In genomic region chr13:114146629-114147028, GRCh38 we compare ENCODE assay signal across 8 cellular contexts.
DNase-seq lines count a peak whose midpoint lies in the region; ATAC-seq and TF ChIP-seq lines count a peak whose summit lies in the region.

No MANE protein-coding gene starts in this region.

- H3K4me1 ChIP-seq in DND-41 (ENCODE audit: insufficient read depth, low read length) (peaks cover 78% of the 10 kb centered on the region), RWPE2 (ENCODE audit: insufficient read depth, poor library complexity, severe bottlenecking) (peaks cover 5% of the 10 kb centered on the region)

- no peak for DNase-seq in DND-41
- peak; percentile 43 for DNase-seq in RWPE2 (ENCODE audit: low spot score)
- no peak for DNase-seq in fibroblast of pulmonary artery (ENCODE audit: low read depth)
- DNase-seq in NCI-H1694 treated with DMSO at 0.1 percent for 48 hours (lab: John Stamatoyannopoulos, UW), result no peak

- ATAC-seq in DND-41 (ENCODE audit: insufficient read depth, low read depth), result no peak
- no peak for ATAC-seq in RWPE2 (ENCODE audit: low read depth)
- no peak for ATAC-seq in HG03139 (IDR thresholded peaks at IDR 0.05; ENCODE audit: unreplicated experiment)
- no peak for ATAC-seq in HG02610 (IDR thresholded peaks at IDR 0.05; ENCODE audit: unreplicated experiment)
- no peak for ATAC-seq in HG02884 (IDR thresholded peaks at IDR 0.05; ENCODE audit: unreplicated experiment)

- H3K36me3 ChIP-seq in DND-41 (ENCODE audit: insufficient read depth, low read length) (no peaks in the 10 kb centered on the region), RWPE2 (ENCODE audit: low read depth) (no peaks in the 10 kb centered on the region)

- no peaks in the 10 kb centered on the region for H3K9me3 ChIP-seq in DND-41 (ENCODE audit: insufficient read depth, low read length, severe bottlenecking)
- H3K9me3 ChIP-seq in RWPE2 (ENCODE audit: severe bottlenecking), result no peaks in the 10 kb centered on the region

- no peak overlapping the region for H3K9ac ChIP-seq in DND-41 (ENCODE audit: low read depth, low read length)

- TF ChIP-seq CTCF in 22Rv1 (IDR thresholded peaks at IDR 0.05) (peak; percentile 28), DND-41 (IDR thresholded peaks at IDR 0.05; ENCODE audit: borderline replicate concordance, extremely low read depth, low read length, poor library complexity, severe bottlenecking) (peak; percentile 38), RWPE2 (IDR thresholded peaks at IDR 0.05; ENCODE audit: poor library complexity, severe bottlenecking) (no peak), fibroblast of pulmonary artery (IDR thresholded peaks at IDR 0.05; ENCODE audit: low read length, missing control alignments) (peak; percentile 41)

- no peaks in the 10 kb centered on the region for H3K79me2 ChIP-seq in DND-41 (ENCODE audit: insufficient read depth, low read length)

- no peak overlapping the region for H3K4me2 ChIP-seq in DND-41 (ENCODE audit: insufficient read depth, low read length)

- H3K4me3 ChIP-seq in DND-41 (ENCODE audit: low read depth in 1 of 2, low read length in 2 of 2), result no peak overlapping the region
- H3K4me3 ChIP-seq in RWPE2 (ENCODE audit: severe bottlenecking), result no peak overlapping the region
- no peak overlapping the region for H3K4me3 ChIP-seq in fibroblast of pulmonary artery (replicated peaks; ENCODE audit: low read depth, low read length)

- no peaks in the 10 kb centered on the region; the same call in 1 of the 2 replicates for H4K20me1 ChIP-seq in DND-41 (ENCODE audit: insufficient read depth, low read length)

- H3K27ac ChIP-seq in 22Rv1 (no peak overlapping the region), DND-41 (ENCODE audit: low read length) (no peak overlapping the region), RWPE2 (ENCODE audit: poor library complexity, severe bottlenecking) (no peak overlapping the region)

- H3K27me3 ChIP-seq in DND-41 (ENCODE audit: insufficient read depth, low read length, poor library complexity) (no peaks in the 10 kb centered on the region), RWPE2 (ENCODE audit: insufficient read depth, poor library complexity, severe bottlenecking) (no peaks in the 10 kb centered on the region)

- H2AFZ ChIP-seq in DND-41 (ENCODE audit: low read depth, low read length), result no peak overlapping the region
